Comparison of ENCODE assay signal across 20 cellular contexts in the genomic region with DNA sequence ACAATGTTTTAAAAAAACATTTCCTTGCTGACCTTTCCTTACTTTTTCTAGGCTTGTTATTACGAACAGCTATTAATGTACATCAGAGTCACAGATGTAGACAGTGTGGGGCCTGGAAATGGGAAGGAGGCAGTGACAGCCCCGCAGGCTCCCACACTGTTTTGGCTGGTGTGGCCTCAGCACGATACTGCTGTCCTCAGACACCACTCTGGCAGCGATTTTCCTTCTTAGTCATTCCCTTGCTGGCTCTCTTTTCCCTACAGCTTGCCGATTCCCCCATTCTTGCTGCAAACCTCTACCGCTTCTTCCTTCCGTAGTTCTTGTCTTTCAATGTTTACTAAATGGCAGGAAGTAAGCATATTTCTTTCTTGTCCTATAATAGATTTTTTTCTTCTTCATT.
DNase-seq lines count a peak whose midpoint lies in the region; ATAC-seq and TF ChIP-seq lines count a peak whose summit lies in the region.
"Had no signal": no experiment of that assay in that cellular context is flagged by ENCODE, and none has a peak within 500 bp of the region (broad histone marks: within the 10 kb centered on the region; RNA-seq: fewer than 3 reads in every experiment).

No MANE protein-coding gene starts in this region.

- H3K27ac ChIP-seq in psoas muscle (no peak overlapping the region), endodermal cell (ENCODE audit: low read depth, low read length) (no peak overlapping the region)
- H3K27ac ChIP-seq: C4-2B, epithelial cell of prostate, neutrophil, testis, WERI-Rb-1 had no signal

- H3K27me3 ChIP-seq in BE2C = no peaks in the 10 kb centered on the region
- no peaks in the 10 kb centered on the region for H3K27me3 ChIP-seq in psoas muscle (ENCODE audit: insufficient read depth in 3 of 3, low read length in 2 of 3)
- no peaks in the 10 kb centered on the region for H3K27me3 ChIP-seq in endodermal cell (ENCODE audit: control insufficient read depth, insufficient read depth, low read length, poor library complexity, severe bottlenecking)
- H3K27me3 ChIP-seq: neutrophil, testis had no signal

- intact Hi-C loops in left cardiac atrium (cut with DNase I) (no loop called here), psoas muscle (cut with DNase I) (no loop called here)

- no peak overlapping the region for H3K27ac Mint-ChIP-seq in endodermal cell
- H3K27ac Mint-ChIP-seq: activated T-helper 2 cell treated with anti-CD3 and anti-CD28 coated beads, Interferon-gamma antibody, Interleukin-2, Interleukin-4, amounts not matched to agents 10 μg/mL and 5 μg/mL and 100 μg/mL, durations not matched to agents 14 hours and 24 hours and 36 hours; IgD-negative memory B cell; T-helper 17 cell had no signal

- 23 to 48% (median 30%) methylated on average over 7 of the region's 7 CpGs for WGBS in psoas muscle, 3 donors
- 73% methylated on average over 5 to 7 of the region's 7 CpGs for WGBS in endodermal cell (ENCODE audit: insufficient coverage in 1 of 2, insufficient read length in 1 of 2), 2 experiments

- no peak overlapping the region for H3K9ac ChIP-seq in endodermal cell (ENCODE audit: extremely low read depth, low read length, poor library complexity, severe bottlenecking)

- H3K9me3 Mint-ChIP-seq in endodermal cell = no peaks in the 10 kb centered on the region
- H3K9me3 Mint-ChIP-seq: activated T-helper 2 cell treated with anti-CD3 and anti-CD28 coated beads, Interferon-gamma antibody, Interleukin-2, Interleukin-4, amounts not matched to agents 10 μg/mL and 5 μg/mL and 100 μg/mL, durations not matched to agents 14 hours and 24 hours and 36 hours; IgD-negative memory B cell had no signal

- H3K4me3 ChIP-seq in BE2C (ENCODE audit: low read depth, low read length) = no peak overlapping the region
- no peak overlapping the region for H3K4me3 ChIP-seq in psoas muscle
- no peak overlapping the region for H3K4me3 ChIP-seq in endodermal cell (ENCODE audit: low read length)
- H3K4me3 ChIP-seq: testis had no signal

- H3K9me3 ChIP-seq in BE2C = no peaks in the 10 kb centered on the region
- H3K9me3 ChIP-seq in psoas muscle = no peaks in the 10 kb centered on the region
- H3K9me3 ChIP-seq in endodermal cell (ENCODE audit: control insufficient read depth, low read length) = no peaks in the 10 kb centered on the region
- H3K9me3 ChIP-seq: neutrophil, testis had no signal

- H3K36me3 ChIP-seq in BE2C (no peaks in the 10 kb centered on the region), psoas muscle (ENCODE audit: insufficient read depth in 1 of 2, low read depth in 1 of 2) (no peaks in the 10 kb centered on the region), endodermal cell (ENCODE audit: control insufficient read depth, insufficient read depth, low read length) (no peaks in the 10 kb centered on the region)
- H3K36me3 ChIP-seq: neutrophil, WERI-Rb-1 had no signal

- ATAC-seq in SK-N-SH treated with all-trans-retinoic acid at 6 μM for 48 hours (peak; percentile 30; the same call in 1 of the 3 replicates), left cardiac atrium (peak; percentile 77 to 85), psoas muscle (peak in 3 of 4 donors; percentile 63 to 83 (median 74)), GM19467 (IDR thresholded peaks at IDR 0.05; ENCODE audit: unreplicated experiment) (no peak), HG03565 (IDR thresholded peaks at IDR 0.05; ENCODE audit: unreplicated experiment) (no peak)
- ATAC-seq: T-helper 17 cell had no signal

- no peaks in the 10 kb centered on the region for H3K4me1 Mint-ChIP-seq in endodermal cell
- H3K4me1 Mint-ChIP-seq: IgD-negative memory B cell, T-helper 17 cell had no signal

- no peak for TF ChIP-seq CTCF in BE2C (IDR thresholded peaks at IDR 0.05; ENCODE audit: low read depth, low read length)
- TF ChIP-seq CTCF in psoas muscle (IDR thresholded peaks at IDR 0.05) = no peak
- TF ChIP-seq CTCF in endodermal cell (conservative IDR thresholded peaks at IDR 0.05) = no peak

- DNase-seq in BE2C = peak; percentile 25
- peak; percentile 50 for DNase-seq in left cardiac atrium
- peak; percentile 18 to 63 for DNase-seq in psoas muscle
- DNase-seq in cerebellar nuclear complex (lab: John Stamatoyannopoulos, UW) = no peak
- DNase-seq in endodermal cell = no peak
- DNase-seq: activated CD8-positive, alpha-beta memory T cell treated with anti-CD3 and anti-CD28 coated beads, Interleukin-2, amount 50 U/mL, for 4 hours; dermis blood vessel endothelial cell; retina; SIG-M5; T-helper 17 cell; testis; WERI-Rb-1 had no signal

- no peaks in the 10 kb centered on the region for H3K27me3 Mint-ChIP-seq in endodermal cell (ENCODE audit: insufficient read depth)

- H3K4me1 ChIP-seq in BE2C = peaks cover 9% of the 10 kb centered on the region
- H3K4me1 ChIP-seq in psoas muscle = no peaks in the 10 kb centered on the region
- no peaks in the 10 kb centered on the region for H3K4me1 ChIP-seq in endodermal cell (ENCODE audit: control insufficient read depth, insufficient read depth, low read length)
- H3K4me1 ChIP-seq: testis had no signal

- no peak overlapping the region for H3K4me3 Mint-ChIP-seq in endodermal cell
- H3K4me3 Mint-ChIP-seq: IgD-negative memory B cell, T-helper 17 cell had no signal

- H3K36me3 Mint-ChIP-seq in endodermal cell (ENCODE audit: low read depth) = no peaks in the 10 kb centered on the region
- H3K36me3 Mint-ChIP-seq: IgD-negative memory B cell had no signal

TF ChIP-seq in SK-N-SH treated with all-trans-retinoic acid at 6 μM for 48 hours, 23 proteins besides CTCF, POLR2A, EP300 and RAD21:
- TF ChIP-seq TCF4 (CRISPR knock-in tag; IDR thresholded peaks at IDR 0.05; ENCODE audit: borderline replicate concordance) (no peak; the same call in 1 of the 2 replicates), ZC3H10 (CRISPR knock-in tag; IDR thresholded peaks at IDR 0.05) (no peak), ESRRG (CRISPR knock-in tag; IDR thresholded peaks at IDR 0.05) (no peak)
- TF ChIP-seq, protein P1, sequence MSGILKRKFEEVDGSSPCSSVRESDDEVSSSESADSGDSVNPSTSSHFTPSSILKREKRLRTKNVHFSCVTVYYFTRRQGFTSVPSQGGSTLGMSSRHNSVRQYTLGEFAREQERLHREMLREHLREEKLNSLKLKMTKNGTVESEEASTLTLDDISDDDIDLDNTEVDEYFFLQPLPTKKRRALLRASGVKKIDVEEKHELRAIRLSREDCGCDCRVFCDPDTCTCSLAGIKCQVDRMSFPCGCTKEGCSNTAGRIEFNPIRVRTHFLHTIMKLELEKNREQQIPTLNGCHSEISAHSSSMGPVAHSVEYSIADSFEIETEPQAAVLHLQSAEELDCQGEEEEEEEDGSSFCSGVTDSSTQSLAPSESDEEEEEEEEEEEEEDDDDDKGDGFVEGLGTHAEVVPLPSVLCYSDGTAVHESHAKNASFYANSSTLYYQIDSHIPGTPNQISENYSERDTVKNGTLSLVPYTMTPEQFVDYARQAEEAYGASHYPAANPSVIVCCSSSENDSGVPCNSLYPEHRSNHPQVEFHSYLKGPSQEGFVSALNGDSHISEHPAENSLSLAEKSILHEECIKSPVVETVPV (CRISPR knock-in tag; IDR thresholded peaks at IDR 0.05) = no peak

Comparison
In these comparisons a context has a peak if more than half of its experiments do, and no peak if none do; other contexts are left out.
1. DNase-seq: peak in BE2C (single experiment), left cardiac atrium (single experiment) and psoas muscle (2 of 2); none in cerebellar nuclear complex (0 of 2) and endodermal cell (single experiment).
2. ATAC-seq: peak in SK-N-SH treated with all-trans-retinoic acid at 6 μM for 48 hours (single experiment), left cardiac atrium (2 of 2) and psoas muscle (3 of 4); none in GM19467 (single experiment) and HG03565 (single experiment).